In the genomic region with DNA sequence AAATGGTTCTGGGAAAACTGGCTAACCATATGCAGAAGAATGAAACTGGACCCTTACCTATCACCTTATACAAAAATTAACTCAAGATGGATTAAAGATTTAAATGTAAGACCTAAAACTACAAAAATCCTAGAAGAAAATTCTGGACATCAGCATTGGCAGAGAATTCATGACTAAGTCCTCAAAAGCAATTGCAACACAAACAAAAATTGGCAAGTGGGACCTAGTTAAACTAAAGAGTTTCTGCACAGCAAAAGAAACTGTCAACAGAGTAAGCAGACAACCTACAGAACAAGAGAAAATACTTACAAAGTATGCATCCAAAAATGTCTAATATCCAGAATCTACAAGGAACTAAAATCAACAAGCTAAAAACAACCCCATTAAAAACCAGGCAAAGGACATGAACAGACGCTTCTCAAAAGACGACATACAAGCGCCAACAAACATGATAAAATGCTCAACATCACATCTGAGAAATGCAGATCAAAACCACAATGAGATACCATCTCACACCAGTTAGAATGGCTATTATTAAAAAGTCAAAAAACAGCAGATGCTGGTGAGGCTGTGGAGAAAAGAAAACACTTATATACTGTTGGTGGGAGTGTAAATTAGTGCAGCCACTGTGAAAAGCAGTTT, we compare ENCODE assay signal across 16 cellular contexts. TPM values are rescaled to one million over a fixed set of nuclear protein-coding genes. Genes with fewer than 3 reads are reported as not detected.
"Had no signal": no experiment of that assay in that cellular context is flagged by ENCODE, and none has a peak within 500 bp of the region (broad histone marks: within the 10 kb centered on the region; RNA-seq: fewer than 3 reads in every experiment).

No MANE protein-coding gene starts in this region.

RNA-seq across cellular contexts. Expression of a gene that starts 29.0 kb away (rescaled TPM):
- total RNA-seq: activated B cell treated with CpG ODN at 0.5 μM for 24 hours; bronchial epithelial cell; cerebellum; endothelial cell of umbilical vein; esophagus squamous epithelium; gastroesophageal sphincter; left ventricle myocardium superior; osteocyte; right atrium auricular region; SJSA1; skeletal muscle tissue; suprapubic skin; T-helper 2 cell treated with Interferon-gamma antibody and Interleukin-4, amounts not matched to agents 100 ng/mL and 5 ng/mL, for 36 hours; transverse colon; uterus had no signal
- polyA plus RNA-seq: adipose tissue, endothelial cell of umbilical vein had no signal
